In genomic region chr3:25854214-25854613, GRCh38 we compare ENCODE assay signal across 17 cellular contexts.
DNase-seq lines count a peak whose midpoint lies in the region; ATAC-seq and TF ChIP-seq lines count a peak whose summit lies in the region.
"Had no signal": no experiment of that assay in that cellular context is flagged by ENCODE, and none has a peak within 500 bp of the region (broad histone marks: within the 10 kb centered on the region; RNA-seq: fewer than 3 reads in every experiment).

No MANE protein-coding gene starts in this region.

- H3K27ac ChIP-seq in 22Rv1 = peak overlapping the region; percentile 44
- H3K27ac ChIP-seq in effector memory CD4-positive, alpha-beta T cell (ENCODE audit: insufficient read depth, low read length, poor library complexity, severe bottlenecking) = no peak overlapping the region
- H3K27ac ChIP-seq: tibial nerve had no signal

- no peaks in the 10 kb centered on the region for H3K36me3 ChIP-seq in effector memory CD4-positive, alpha-beta T cell (ENCODE audit: control insufficient read depth, insufficient read depth, low read length)
- H3K36me3 ChIP-seq: tibial nerve had no signal

- no peaks in the 10 kb centered on the region for H3K4me1 ChIP-seq in effector memory CD4-positive, alpha-beta T cell (ENCODE audit: control insufficient read depth, insufficient read depth, low read length, poor library complexity, severe bottlenecking)
- H3K4me1 ChIP-seq: tibial nerve had no signal

- no peaks in the 10 kb centered on the region for H3K27me3 ChIP-seq in effector memory CD4-positive, alpha-beta T cell (replicated peaks; ENCODE audit: control insufficient read depth, insufficient read depth, low read length, poor library complexity, severe bottlenecking)
- H3K27me3 ChIP-seq: tibial nerve had no signal

- DNase-seq in astrocyte of the spinal cord (ENCODE audit: low read depth, low spot score) (peak; percentile 27), kidney glomerular epithelial cell (lab: John Stamatoyannopoulos, UW) (peak; percentile 19), NCI-H524 (lab: John Stamatoyannopoulos, UW) (no peak), SKM-1 (lab: John Stamatoyannopoulos, UW; ENCODE audit: unreplicated experiment) (no peak)
- no peak for DNase-seq in effector memory CD4-positive, alpha-beta T cell
- DNase-seq: activated CD4-positive, alpha-beta T cell treated with anti-CD3 and anti-CD28 coated beads for 4 hours; activated T-cell treated with anti-CD3 and anti-CD28 coated beads, Interleukin-2, amount 50 U/mL, for 4 hours; amniotic stem cell; effector CD8-positive, alpha-beta T cell; hippocampal formation; NCI-H2171; nucleus accumbens; stimulated activated CD8-positive, alpha-beta memory T cell treated with anti-CD3 and anti-CD28 coated beads, Interleukin-4, amount 100 ng/mL, for 48 hours had no signal

- TF ChIP-seq CTCF in 22Rv1 (IDR thresholded peaks at IDR 0.05) (no peak), astrocyte of the spinal cord (IDR thresholded peaks at IDR 0.05; ENCODE audit: low read depth, low read length) (no peak)

- no peaks in the 10 kb centered on the region for H3K9me3 ChIP-seq in effector memory CD4-positive, alpha-beta T cell (ENCODE audit: control insufficient read depth, low read length)
- H3K9me3 ChIP-seq: tibial nerve had no signal

- in situ Hi-C loops in astrocyte of the spinal cord (cut with HindIII; ENCODE audit: low sequenced_read_pairs) = no loop called here

- H3K4me3 ChIP-seq in astrocyte of the spinal cord (ENCODE audit: low read depth, low read length) = no peak overlapping the region
- H3K4me3 ChIP-seq in effector memory CD4-positive, alpha-beta T cell (ENCODE audit: insufficient read depth, low read depth, low read length, poor library complexity, severe bottlenecking) = no peak overlapping the region
- H3K4me3 ChIP-seq: tibial nerve had no signal

- ATAC-seq in HG02798 (IDR thresholded peaks at IDR 0.05; ENCODE audit: poor library complexity, unreplicated experiment) (peak; percentile 36), HG03460 (IDR thresholded peaks at IDR 0.05; ENCODE audit: unreplicated experiment) (no peak)
- ATAC-seq: activated T-cell treated with anti-CD3 and anti-CD28 coated beads, Interleukin-2, amount 50 U/mL, for 4 hours had no signal

Comparison
In these comparisons a context has a peak if more than half of its experiments do, and no peak if none do; other contexts are left out.
1. DNase-seq: peak in astrocyte of the spinal cord (single experiment) and kidney glomerular epithelial cell (single experiment); none in NCI-H524 (0 of 2), effector memory CD4-positive, alpha-beta T cell (0 of 3) and SKM-1 (single experiment).